Comparison of ENCODE assay signal across 19 cellular contexts in the genomic region with DNA sequence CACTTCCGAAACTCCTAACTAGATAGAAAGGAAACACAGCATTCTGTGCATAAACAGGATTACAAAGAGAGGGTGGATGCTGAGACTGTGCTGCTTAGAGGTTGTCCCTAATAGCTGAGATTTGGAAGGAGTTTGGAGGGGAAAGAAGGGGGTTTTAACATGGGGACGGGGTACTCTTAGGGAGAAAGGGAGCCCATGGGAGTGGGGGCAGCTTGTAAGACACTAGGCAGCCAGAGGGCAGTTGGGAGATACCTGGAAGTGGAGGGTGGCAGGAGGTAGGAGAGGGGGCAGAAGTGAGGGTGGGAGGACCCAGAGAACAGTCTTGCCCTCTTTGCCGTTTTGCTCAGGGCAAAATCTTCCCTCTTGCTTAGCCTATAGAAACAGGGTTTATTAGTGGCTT. TPM values are rescaled to one million over a fixed set of nuclear protein-coding genes. Genes with fewer than 3 reads are reported as not detected.
DNase-seq lines count a peak whose midpoint lies in the region; ATAC-seq and TF ChIP-seq lines count a peak whose summit lies in the region.
"Had no signal": no experiment of that assay in that cellular context is flagged by ENCODE, and none has a peak within 500 bp of the region (broad histone marks: within the 10 kb centered on the region; RNA-seq: fewer than 3 reads in every experiment).

No MANE protein-coding gene starts in this region.

- H3K36me3 Mint-ChIP-seq in effector memory CD8-positive, alpha-beta T cell (ENCODE audit: insufficient read depth), result peaks cover 29% of the 10 kb centered on the region

- no peaks in the 10 kb centered on the region for H3K9me3 ChIP-seq in right cardiac atrium (ENCODE audit: control insufficient read depth, low read length)
- no peaks in the 10 kb centered on the region for H3K9me3 ChIP-seq in vagina
- H3K9me3 ChIP-seq in SJCRH30 (replicated peaks), result no peaks in the 10 kb centered on the region; the same call in 1 of the 2 replicates
- H3K9me3 ChIP-seq: BE2C, HAP-1 had no signal

- H3K4me3 ChIP-seq in right cardiac atrium (ENCODE audit: low read length), result no peak overlapping the region
- no peak overlapping the region for H3K4me3 ChIP-seq in vagina
- H3K4me3 ChIP-seq in SJCRH30, result no peak overlapping the region
- H3K4me3 ChIP-seq: HAP-1 had no signal

- H3K27ac Mint-ChIP-seq in effector memory CD8-positive, alpha-beta T cell, result peak overlapping the region; percentile 32 to 80

- H3K4me1 ChIP-seq in right cardiac atrium (ENCODE audit: control insufficient read depth, insufficient read depth, low read length), result peaks cover 9% of the 10 kb centered on the region
- peaks cover 11% of the 10 kb centered on the region for H3K4me1 ChIP-seq in vagina
- H3K4me1 ChIP-seq in SJCRH30, result no peaks in the 10 kb centered on the region
- H3K4me1 ChIP-seq: BE2C, HAP-1 had no signal

- no peaks in the 10 kb centered on the region for H3K9me3 Mint-ChIP-seq in effector memory CD8-positive, alpha-beta T cell
- H3K9me3 Mint-ChIP-seq: CD4-positive, alpha-beta memory T cell had no signal

- H3K27me3 Mint-ChIP-seq in effector memory CD8-positive, alpha-beta T cell, result no peaks in the 10 kb centered on the region
- H3K27me3 Mint-ChIP-seq: CD4-positive, alpha-beta memory T cell had no signal

- no peak overlapping the region for H3K4me3 Mint-ChIP-seq in effector memory CD8-positive, alpha-beta T cell
- H3K4me3 Mint-ChIP-seq: CD4-positive, alpha-beta memory T cell had no signal

- TF ChIP-seq CTCF in vagina (IDR thresholded peaks at IDR 0.05), result no peak

- ATAC-seq in right cardiac atrium (no peak), sciatic nerve (no peak), HG02642 (IDR thresholded peaks at IDR 0.05; ENCODE audit: poor library complexity, unreplicated experiment) (no peak)
- no peak for ATAC-seq in effector memory CD8-positive, alpha-beta T cell (replicated peaks)
- ATAC-seq: PC-3 had no signal

- H3K4me1 Mint-ChIP-seq in effector memory CD8-positive, alpha-beta T cell (ENCODE audit: low read depth in 2 of 2), result peaks cover 16 to 22% of the 10 kb centered on the region in 2 donors

- no peak overlapping the region for H3K27ac ChIP-seq in right cardiac atrium (ENCODE audit: low read length)
- H3K27ac ChIP-seq in vagina, result peak overlapping the region; percentile 8
- H3K27ac ChIP-seq in SJCRH30, result no peak overlapping the region
- H3K27ac ChIP-seq: RWPE1 had no signal

- no peak for TF ChIP-seq POLR2A in vagina (IDR thresholded peaks at IDR 0.05)

- 60% methylated on average over 3 of the region's 3 CpGs for WGBS in right cardiac atrium

- intact Hi-C loops in cardiac septum (cut with DNase I) (no loop called here), right cardiac atrium (cut with DNase I) (no loop called here), sciatic nerve (cut with DNase I) (no loop called here), vagina (cut with DNase I) (no loop called here)

- H3K27me3 ChIP-seq in right cardiac atrium (ENCODE audit: control insufficient read depth, insufficient read depth), result no peaks in the 10 kb centered on the region
- no peaks in the 10 kb centered on the region for H3K27me3 ChIP-seq in vagina
- no peaks in the 10 kb centered on the region for H3K27me3 ChIP-seq in SJCRH30
- H3K27me3 ChIP-seq: BE2C had no signal

- DNase-seq in cardiac septum (ENCODE audit: low spot score) (peak; percentile 43), right cardiac atrium (no peak), sciatic nerve (ENCODE audit: low spot score) (peak; percentile 21), vagina (ENCODE audit: extremely low spot score in 2 of 2) (no peak), SJCRH30 (no peak), NCI-H82 (lab: John Stamatoyannopoulos, UW) (no peak)
- DNase-seq in effector memory CD8-positive, alpha-beta T cell, result no peak
- DNase-seq: 8988T; BE2C; CD4-positive, alpha-beta memory T cell; KG1; NCI-H1436; NCI-H2029 treated with DMSO at 0.1 percent for 48 hours; NCI-H446 treated with DMSO at 0.1 percent for 48 hours; PC-3 had no signal

- H3K36me3 ChIP-seq in vagina (peaks cover 0 to 19% of the 10 kb centered on the region in 2 donors), SJCRH30 (peaks cover 35% of the 10 kb centered on the region)

RNA-seq across cellular contexts. Expression of a gene that starts 16.4 kb away (rescaled TPM):
- total RNA-seq in cardiac septum (20.5 TPM), right cardiac atrium (10 to 100 TPM; 22.9 to 30.6 (median 29.5) TPM), sciatic nerve (34.1 TPM), vagina (54.3 TPM)
- 34.8 TPM for polyA plus RNA-seq in right cardiac atrium
- total RNA-seq in SJCRH30 (2014; rRNA removed; shearing (Covaris generic)), result 28.9 and 32.4 TPM in 2 replicates

RNA-seq across cellular contexts. Expression of a gene that starts 40.1 kb away (rescaled TPM):
- total RNA-seq in cardiac septum (5.0 TPM), right cardiac atrium (10 to 100 TPM; 11.8 to 14.0 (median 13.4) TPM), sciatic nerve (23.7 TPM), vagina (48.6 TPM)
- 9.5 TPM for polyA plus RNA-seq in right cardiac atrium
- 14.9 and 15.4 TPM in 2 replicates for total RNA-seq in SJCRH30 (2014; rRNA removed; shearing (Covaris generic))

RNA-seq across cellular contexts. Expression of a gene that starts 44.2 kb away (rescaled TPM):
- total RNA-seq in cardiac septum (not detected), right cardiac atrium (10 to 100 TPM in 3 of 4 donors, 1 to 10 TPM in 1; 7.3 to 23.5 (median 14.3) TPM), sciatic nerve (not detected), vagina (not detected)
- polyA plus RNA-seq in right cardiac atrium, result 19.5 TPM
- total RNA-seq in SJCRH30 (2014; rRNA removed; shearing (Covaris generic)), result not detected in 2 replicates
- total RNA-seq: CD4-positive, alpha-beta memory T cell; G401; PC-3 had no signal
- polyA plus RNA-seq: CD4-positive, alpha-beta memory T cell had no signal

Comparison
In these comparisons a context has a peak if more than half of its experiments do, and no peak if none do; other contexts are left out.
1. DNase-seq: peak in cardiac septum (single experiment) and sciatic nerve (single experiment); none in right cardiac atrium (0 of 3), effector memory CD8-positive, alpha-beta T cell (0 of 3), vagina (0 of 2), SJCRH30 (0 of 2) and NCI-H82 (single experiment).